1 cellular context compared by ENCODE assay signal in the genomic region with DNA sequence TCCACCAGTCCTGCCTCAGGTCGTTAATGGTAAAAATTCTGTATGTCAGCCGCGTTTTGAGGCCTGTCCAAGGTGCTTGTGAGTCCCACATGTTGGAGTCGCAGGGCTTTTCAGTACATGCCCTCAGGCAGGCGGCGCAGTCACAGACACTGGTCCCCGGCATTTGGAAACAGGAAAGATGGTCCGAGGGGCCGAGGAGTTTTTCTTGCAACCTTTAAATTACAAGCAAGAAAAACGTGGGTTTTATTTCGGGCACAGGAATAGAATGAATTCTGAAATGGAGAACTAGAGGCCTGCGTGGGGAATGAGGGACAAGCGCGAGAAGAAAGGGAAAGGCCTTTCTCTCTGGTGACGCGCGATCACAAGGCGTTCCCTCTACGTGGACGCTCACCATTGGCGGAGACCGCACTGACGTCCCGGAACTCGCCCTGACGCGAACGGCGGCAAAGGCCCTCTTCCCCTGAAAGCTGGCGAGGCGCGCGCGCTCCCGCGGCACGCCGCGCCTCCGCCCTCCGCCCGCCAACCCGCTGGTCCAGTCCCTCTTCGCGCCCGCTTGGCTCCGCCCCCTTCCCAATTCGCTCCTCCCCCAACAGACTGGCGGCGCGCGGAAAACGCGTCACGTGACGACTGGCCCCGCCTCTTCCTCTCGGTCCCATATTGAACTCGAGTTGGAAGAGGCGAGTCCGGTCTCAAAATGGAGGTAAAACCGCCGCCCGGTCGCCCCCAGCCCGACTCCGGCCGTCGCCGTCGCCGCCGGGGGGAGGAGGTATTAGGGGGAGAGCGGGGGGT.
TF ChIP-seq lines count a peak whose summit lies in the region.

TSS of gene HNRNPA3 (plus strand) at position 689 of the 789 bp plus-strand sequence. CDS start at position 695, 6 bp downstream.

TF ChIP-seq in HepG2, 621 proteins besides CTCF, POLR2A, EP300 and RAD21 (continued from another document and continues in another):
- TF ChIP-seq ZNF280D (CRISPR knock-in tag; IDR thresholded peaks at IDR 0.05), result peak; percentile 61; the same call in 1 of the 2 replicates
- TF ChIP-seq ZNF441 (CRISPR knock-in tag; IDR thresholded peaks at IDR 0.05; ENCODE audit: borderline replicate concordance), result no peak
- TF ChIP-seq, protein P1, sequence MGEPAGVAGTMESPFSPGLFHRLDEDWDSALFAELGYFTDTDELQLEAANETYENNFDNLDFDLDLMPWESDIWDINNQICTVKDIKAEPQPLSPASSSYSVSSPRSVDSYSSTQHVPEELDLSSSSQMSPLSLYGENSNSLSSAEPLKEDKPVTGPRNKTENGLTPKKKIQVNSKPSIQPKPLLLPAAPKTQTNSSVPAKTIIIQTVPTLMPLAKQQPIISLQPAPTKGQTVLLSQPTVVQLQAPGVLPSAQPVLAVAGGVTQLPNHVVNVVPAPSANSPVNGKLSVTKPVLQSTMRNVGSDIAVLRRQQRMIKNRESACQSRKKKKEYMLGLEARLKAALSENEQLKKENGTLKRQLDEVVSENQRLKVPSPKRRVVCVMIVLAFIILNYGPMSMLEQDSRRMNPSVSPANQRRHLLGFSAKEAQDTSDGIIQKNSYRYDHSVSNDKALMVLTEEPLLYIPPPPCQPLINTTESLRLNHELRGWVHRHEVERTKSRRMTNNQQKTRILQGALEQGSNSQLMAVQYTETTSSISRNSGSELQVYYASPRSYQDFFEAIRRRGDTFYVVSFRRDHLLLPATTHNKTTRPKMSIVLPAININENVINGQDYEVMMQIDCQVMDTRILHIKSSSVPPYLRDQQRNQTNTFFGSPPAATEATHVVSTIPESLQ (CRISPR knock-in tag; conservative IDR thresholded peaks at IDR 0.05), result peak; percentile 62; the same call in 1 of the 2 replicates
- TF ChIP-seq MTA3 (CRISPR knock-in tag; IDR thresholded peaks at IDR 0.05), result no peak
- no peak for TF ChIP-seq TARDBP (CRISPR knock-in tag; IDR thresholded peaks at IDR 0.05)
- TF ChIP-seq, protein P2, sequence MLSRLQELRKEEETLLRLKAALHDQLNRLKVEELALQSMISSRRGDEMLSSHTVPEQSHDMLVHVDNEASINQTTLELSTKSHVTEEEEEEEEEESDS (CRISPR knock-in tag; IDR thresholded peaks at IDR 0.05; ENCODE audit: borderline replicate concordance), result peak; percentile 77; the same call in 1 of the 2 replicates
- peak; percentile 91; the same call in 1 of the 2 replicates for TF ChIP-seq DMAP1 (CRISPR knock-in tag; IDR thresholded peaks at IDR 0.05)
- 0 out of 2 replicates have a peak, but pooled peaks have one; percentile 61 for TF ChIP-seq RFXANK (CRISPR knock-in tag; IDR thresholded peaks at IDR 0.05)
- TF ChIP-seq TEAD2 (CRISPR knock-in tag; IDR thresholded peaks at IDR 0.05), result no peak
- peak; percentile 92 for TF ChIP-seq NFYC (CRISPR knock-in tag; IDR thresholded peaks at IDR 0.05)
- peak; percentile 34; the same call in 1 of the 2 replicates for TF ChIP-seq ZNF205 (CRISPR knock-in tag; IDR thresholded peaks at IDR 0.05)
- peak; percentile 94 for TF ChIP-seq ZNF781 (CRISPR knock-in tag; IDR thresholded peaks at IDR 0.05; ENCODE audit: borderline replicate concordance, not compliant biosample characterization)
- TF ChIP-seq ZNF143 (CRISPR knock-in tag; IDR thresholded peaks at IDR 0.05), result no peak
- TF ChIP-seq ZNF253 (CRISPR knock-in tag; IDR thresholded peaks at IDR 0.05; ENCODE audit: borderline replicate concordance), result no peak; the same call in 1 of the 2 replicates
- 0 out of 2 replicates have a peak, but pooled peaks have one; percentile 6 for TF ChIP-seq NR2C2 (CRISPR knock-in tag; IDR thresholded peaks at IDR 0.05; ENCODE audit: borderline replicate concordance)
- TF ChIP-seq ZNF468 (CRISPR knock-in tag; IDR thresholded peaks at IDR 0.05), result 0 out of 2 replicates have a peak, but pooled peaks have one; percentile 28
- TF ChIP-seq, protein P3, sequence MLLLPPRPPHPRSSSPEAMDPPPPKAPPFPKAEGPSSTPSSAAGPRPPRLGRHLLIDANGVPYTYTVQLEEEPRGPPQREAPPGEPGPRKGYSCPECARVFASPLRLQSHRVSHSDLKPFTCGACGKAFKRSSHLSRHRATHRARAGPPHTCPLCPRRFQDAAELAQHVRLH (CRISPR knock-in tag; IDR thresholded peaks at IDR 0.05; ENCODE audit: borderline replicate concordance, low read depth), result 0 out of 2 replicates have a peak, but pooled peaks have one; percentile 17
- TF ChIP-seq, protein P4, sequence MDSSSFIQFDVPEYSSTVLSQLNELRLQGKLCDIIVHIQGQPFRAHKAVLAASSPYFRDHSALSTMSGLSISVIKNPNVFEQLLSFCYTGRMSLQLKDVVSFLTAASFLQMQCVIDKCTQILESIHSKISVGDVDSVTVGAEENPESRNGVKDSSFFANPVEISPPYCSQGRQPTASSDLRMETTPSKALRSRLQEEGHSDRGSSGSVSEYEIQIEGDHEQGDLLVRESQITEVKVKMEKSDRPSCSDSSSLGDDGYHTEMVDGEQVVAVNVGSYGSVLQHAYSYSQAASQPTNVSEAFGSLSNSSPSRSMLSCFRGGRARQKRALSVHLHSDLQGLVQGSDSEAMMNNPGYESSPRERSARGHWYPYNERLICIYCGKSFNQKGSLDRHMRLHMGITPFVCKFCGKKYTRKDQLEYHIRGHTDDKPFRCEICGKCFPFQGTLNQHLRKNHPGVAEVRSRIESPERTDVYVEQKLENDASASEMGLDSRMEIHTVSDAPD (CRISPR knock-in tag; IDR thresholded peaks at IDR 0.05), result 0 out of 2 replicates have a peak, but pooled peaks have one; percentile 12
- TF ChIP-seq RBAK (CRISPR knock-in tag; IDR thresholded peaks at IDR 0.05), result 0 out of 2 replicates have a peak, but pooled peaks have one; percentile 58
- TF ChIP-seq NBN (conservative IDR thresholded peaks at IDR 0.05), result no peak
- TF ChIP-seq, protein P5, sequence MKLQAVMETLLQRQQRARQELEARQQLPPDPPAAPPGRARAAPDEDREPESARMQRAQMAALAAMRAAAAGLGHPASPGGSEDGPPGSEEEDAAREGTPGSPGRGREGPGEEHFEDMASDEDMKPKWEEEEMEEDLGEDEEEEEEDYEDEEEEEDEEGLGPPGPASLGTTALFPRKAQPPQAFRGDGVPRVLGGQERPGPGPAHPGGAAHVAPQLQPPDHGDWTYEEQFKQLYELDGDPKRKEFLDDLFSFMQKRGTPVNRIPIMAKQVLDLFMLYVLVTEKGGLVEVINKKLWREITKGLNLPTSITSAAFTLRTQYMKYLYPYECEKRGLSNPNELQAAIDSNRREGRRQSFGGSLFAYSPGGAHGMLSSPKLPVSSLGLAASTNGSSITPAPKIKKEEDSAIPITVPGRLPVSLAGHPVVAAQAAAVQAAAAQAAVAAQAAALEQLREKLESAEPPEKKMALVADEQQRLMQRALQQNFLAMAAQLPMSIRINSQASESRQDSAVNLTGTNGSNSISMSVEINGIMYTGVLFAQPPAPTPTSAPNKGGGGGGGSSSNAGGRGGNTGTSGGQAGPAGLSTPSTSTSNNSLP (IDR thresholded peaks at IDR 0.05; ENCODE audit: low read depth, low read length), result no peak
- no peak for TF ChIP-seq FOSL1 (CRISPR knock-in tag; IDR thresholded peaks at IDR 0.05; ENCODE audit: borderline replicate concordance)
- no peak for TF ChIP-seq AGO2 (optimal IDR thresholded peaks at IDR 0.05; ENCODE audit: low read depth, low read length)
- no peak; the same call in 1 of the 2 replicates for TF ChIP-seq ZNF235 (CRISPR knock-in tag; IDR thresholded peaks at IDR 0.05; ENCODE audit: borderline replicate concordance)
- no peak for TF ChIP-seq ZNF589 (CRISPR knock-in tag; conservative IDR thresholded peaks at IDR 0.05)
- no peak for TF ChIP-seq NR1H2 (CRISPR knock-in tag; IDR thresholded peaks at IDR 0.05; ENCODE audit: borderline replicate concordance, low read depth)
- peak; percentile 99 for TF ChIP-seq ZNF501 (CRISPR knock-in tag; IDR thresholded peaks at IDR 0.05)
- TF ChIP-seq RFXAP (CRISPR knock-in tag; IDR thresholded peaks at IDR 0.05; ENCODE audit: borderline replicate concordance), result peak; percentile 96; the same call in 1 of the 2 replicates
- TF ChIP-seq ZMYM3 (CRISPR knock-in tag; IDR thresholded peaks at IDR 0.05), result peak; percentile 32; the same call in 1 of the 2 replicates
- no peak for TF ChIP-seq CCAR2 (optimal IDR thresholded peaks at IDR 0.05; ENCODE audit: low read depth, low read length)
- TF ChIP-seq, protein P6, sequence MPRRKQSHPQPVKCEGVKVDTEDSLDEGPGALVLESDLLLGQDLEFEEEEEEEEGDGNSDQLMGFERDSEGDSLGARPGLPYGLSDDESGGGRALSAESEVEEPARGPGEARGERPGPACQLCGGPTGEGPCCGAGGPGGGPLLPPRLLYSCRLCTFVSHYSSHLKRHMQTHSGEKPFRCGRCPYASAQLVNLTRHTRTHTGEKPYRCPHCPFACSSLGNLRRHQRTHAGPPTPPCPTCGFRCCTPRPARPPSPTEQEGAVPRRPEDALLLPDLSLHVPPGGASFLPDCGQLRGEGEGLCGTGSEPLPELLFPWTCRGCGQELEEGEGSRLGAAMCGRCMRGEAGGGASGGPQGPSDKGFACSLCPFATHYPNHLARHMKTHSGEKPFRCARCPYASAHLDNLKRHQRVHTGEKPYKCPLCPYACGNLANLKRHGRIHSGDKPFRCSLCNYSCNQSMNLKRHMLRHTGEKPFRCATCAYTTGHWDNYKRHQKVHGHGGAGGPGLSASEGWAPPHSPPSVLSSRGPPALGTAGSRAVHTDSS (CRISPR knock-in tag; conservative IDR thresholded peaks at IDR 0.05), result no peak
- peak; percentile 67 for TF ChIP-seq PHF5A (CRISPR knock-in tag; IDR thresholded peaks at IDR 0.05; ENCODE audit: low read depth, unreplicated experiment)
- no peak for TF ChIP-seq SMAD3 (CRISPR knock-in tag; IDR thresholded peaks at IDR 0.05)
- TF ChIP-seq ATF1 (CRISPR knock-in tag; IDR thresholded peaks at IDR 0.05), result peak; percentile 92
- no peak for TF ChIP-seq ZNF550 (CRISPR knock-in tag; IDR thresholded peaks at IDR 0.05; ENCODE audit: borderline replicate concordance)
- TF ChIP-seq RFX1 (IDR thresholded peaks at IDR 0.05), result no peak
- TF ChIP-seq ZNF335 (CRISPR knock-in tag; IDR thresholded peaks at IDR 0.05), result peak; percentile 72; the same call in 1 of the 2 replicates
- TF ChIP-seq, protein P7, sequence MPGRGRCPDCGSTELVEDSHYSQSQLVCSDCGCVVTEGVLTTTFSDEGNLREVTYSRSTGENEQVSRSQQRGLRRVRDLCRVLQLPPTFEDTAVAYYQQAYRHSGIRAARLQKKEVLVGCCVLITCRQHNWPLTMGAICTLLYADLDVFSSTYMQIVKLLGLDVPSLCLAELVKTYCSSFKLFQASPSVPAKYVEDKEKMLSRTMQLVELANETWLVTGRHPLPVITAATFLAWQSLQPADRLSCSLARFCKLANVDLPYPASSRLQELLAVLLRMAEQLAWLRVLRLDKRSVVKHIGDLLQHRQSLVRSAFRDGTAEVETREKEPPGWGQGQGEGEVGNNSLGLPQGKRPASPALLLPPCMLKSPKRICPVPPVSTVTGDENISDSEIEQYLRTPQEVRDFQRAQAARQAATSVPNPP (CRISPR knock-in tag; IDR thresholded peaks at IDR 0.05), result 0 out of 2 replicates have a peak, but pooled peaks have one; percentile 80
- peak; percentile 69; the same call in 1 of the 2 replicates for TF ChIP-seq SALL1 (CRISPR knock-in tag; IDR thresholded peaks at IDR 0.05)
- TF ChIP-seq ZFP36L2 (CRISPR knock-in tag; IDR thresholded peaks at IDR 0.05), result 0 out of 2 replicates have a peak, but pooled peaks have one; percentile 29
- TF ChIP-seq, protein P8, sequence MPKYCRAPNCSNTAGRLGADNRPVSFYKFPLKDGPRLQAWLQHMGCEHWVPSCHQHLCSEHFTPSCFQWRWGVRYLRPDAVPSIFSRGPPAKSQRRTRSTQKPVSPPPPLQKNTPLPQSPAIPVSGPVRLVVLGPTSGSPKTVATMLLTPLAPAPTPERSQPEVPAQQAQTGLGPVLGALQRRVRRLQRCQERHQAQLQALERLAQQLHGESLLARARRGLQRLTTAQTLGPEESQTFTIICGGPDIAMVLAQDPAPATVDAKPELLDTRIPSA (CRISPR knock-in tag; IDR thresholded peaks at IDR 0.05; ENCODE audit: borderline replicate concordance), result no peak; the same call in 1 of the 2 replicates
- TF ChIP-seq, protein P9, sequence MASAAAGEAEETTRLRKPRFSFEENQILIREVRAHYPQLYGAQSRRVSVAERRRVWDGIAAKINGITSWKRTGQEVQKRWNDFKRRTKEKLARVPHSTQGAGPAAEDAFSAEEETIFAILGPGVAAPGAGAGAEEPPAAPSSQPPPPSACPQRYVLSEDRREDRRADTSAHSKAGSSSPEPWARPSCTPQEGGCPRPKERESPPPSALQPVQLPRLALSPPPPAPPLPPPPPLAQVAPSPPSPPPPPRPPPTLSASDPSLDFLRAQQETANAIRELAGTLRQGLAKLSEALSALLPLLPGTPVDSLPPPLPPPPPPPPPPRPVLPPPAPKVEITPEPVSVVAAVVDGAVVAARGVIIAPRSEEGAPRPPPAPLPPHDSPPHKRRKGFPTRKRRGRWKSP (CRISPR knock-in tag; IDR thresholded peaks at IDR 0.05), result peak; percentile 93
- TF ChIP-seq, protein P10, sequence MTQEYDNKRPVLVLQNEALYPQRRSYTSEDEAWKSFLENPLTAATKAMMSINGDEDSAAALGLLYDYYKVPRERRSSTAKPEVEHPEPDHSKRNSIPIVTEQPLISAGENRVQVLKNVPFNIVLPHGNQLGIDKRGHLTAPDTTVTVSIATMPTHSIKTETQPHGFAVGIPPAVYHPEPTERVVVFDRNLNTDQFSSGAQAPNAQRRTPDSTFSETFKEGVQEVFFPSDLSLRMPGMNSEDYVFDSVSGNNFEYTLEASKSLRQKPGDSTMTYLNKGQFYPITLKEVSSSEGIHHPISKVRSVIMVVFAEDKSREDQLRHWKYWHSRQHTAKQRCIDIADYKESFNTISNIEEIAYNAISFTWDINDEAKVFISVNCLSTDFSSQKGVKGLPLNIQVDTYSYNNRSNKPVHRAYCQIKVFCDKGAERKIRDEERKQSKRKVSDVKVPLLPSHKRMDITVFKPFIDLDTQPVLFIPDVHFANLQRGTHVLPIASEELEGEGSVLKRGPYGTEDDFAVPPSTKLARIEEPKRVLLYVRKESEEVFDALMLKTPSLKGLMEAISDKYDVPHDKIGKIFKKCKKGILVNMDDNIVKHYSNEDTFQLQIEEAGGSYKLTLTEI (CRISPR knock-in tag; conservative IDR thresholded peaks at IDR 0.05), result no peak
- no peak for TF ChIP-seq NR2F6 (IDR thresholded peaks at IDR 0.05)
- no peak; the same call in 1 of the 2 replicates for TF ChIP-seq NR2F6 (CRISPR knock-in tag; IDR thresholded peaks at IDR 0.05)
- TF ChIP-seq HOXA3 (CRISPR knock-in tag; IDR thresholded peaks at IDR 0.05), result peak; percentile 99
- TF ChIP-seq ZNF430 (CRISPR knock-in tag; IDR thresholded peaks at IDR 0.05), result peak; percentile 92
